Comparison of ENCODE assay signal across 34 cellular contexts in the genomic region with DNA sequence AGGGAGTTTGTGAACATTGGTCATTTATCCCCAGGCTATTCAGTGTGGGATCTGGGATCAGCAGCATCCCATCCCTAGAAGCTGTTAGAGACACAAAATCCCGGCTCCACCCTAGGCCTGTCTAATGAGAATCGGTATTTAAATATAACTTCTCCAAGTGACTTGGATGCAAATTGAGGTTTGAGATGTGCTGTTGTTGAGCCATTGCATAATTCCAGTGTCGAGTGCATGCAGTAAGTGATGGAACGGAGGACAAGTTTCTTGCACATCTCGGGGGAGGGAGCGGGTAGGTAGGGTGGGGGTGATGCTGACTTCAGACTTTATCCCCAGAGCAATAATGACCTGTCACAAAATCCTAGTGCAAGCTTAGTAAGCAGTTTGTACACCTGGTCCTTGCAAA.
"Had no signal": no experiment of that assay in that cellular context is flagged by ENCODE, and none has a peak within 500 bp of the region (broad histone marks: within the 10 kb centered on the region; RNA-seq: fewer than 3 reads in every experiment).

No MANE protein-coding gene starts in this region.

- H3K27me3 ChIP-seq: MG63 had no signal

- DNase-seq: Karpas-422, Kasumi-1, MG63, MV-4-11, NCI-H1048, NCI-H1092, NCI-H1092 treated with DMSO at 0.1 percent for 48 hours, NCI-H1105, NCI-H1105 treated with DMSO at 0.1 percent for 48 hours, NCI-H1417, NCI-H1417 treated with DMSO at 0.1 percent for 48 hours, NCI-H1436, NCI-H1436 treated with DMSO at 0.1 percent for 48 hours, NCI-H146, NCI-H1694, NCI-H1694 treated with DMSO at 0.1 percent for 48 hours, NCI-H187, NCI-H187 treated with DMSO at 0.1 percent for 48 hours, NCI-H1930, NCI-H2029, NCI-H2029 treated with DMSO at 0.1 percent for 48 hours, NCI-H2081, NCI-H2081 treated with DMSO at 0.1 percent for 48 hours, NCI-H2107, NCI-H2171, NCI-H2171 treated with DMSO at 0.1 percent for 48 hours, NCI-H2227 treated with DMSO at 0.1 percent for 48 hours, NCI-H226, NCI-H345, NCI-H446, NCI-H446 treated with DMSO at 0.1 percent for 48 hours, NCI-H510A, NCI-H510A treated with DMSO at 0.1 percent for 48 hours, NCI-H524 had no signal

- H3K9me3 ChIP-seq: MG63 had no signal

- H3K4me3 ChIP-seq: MG63 had no signal
